Comparison of ENCODE assay signal across 14 cellular contexts in the genomic region with DNA sequence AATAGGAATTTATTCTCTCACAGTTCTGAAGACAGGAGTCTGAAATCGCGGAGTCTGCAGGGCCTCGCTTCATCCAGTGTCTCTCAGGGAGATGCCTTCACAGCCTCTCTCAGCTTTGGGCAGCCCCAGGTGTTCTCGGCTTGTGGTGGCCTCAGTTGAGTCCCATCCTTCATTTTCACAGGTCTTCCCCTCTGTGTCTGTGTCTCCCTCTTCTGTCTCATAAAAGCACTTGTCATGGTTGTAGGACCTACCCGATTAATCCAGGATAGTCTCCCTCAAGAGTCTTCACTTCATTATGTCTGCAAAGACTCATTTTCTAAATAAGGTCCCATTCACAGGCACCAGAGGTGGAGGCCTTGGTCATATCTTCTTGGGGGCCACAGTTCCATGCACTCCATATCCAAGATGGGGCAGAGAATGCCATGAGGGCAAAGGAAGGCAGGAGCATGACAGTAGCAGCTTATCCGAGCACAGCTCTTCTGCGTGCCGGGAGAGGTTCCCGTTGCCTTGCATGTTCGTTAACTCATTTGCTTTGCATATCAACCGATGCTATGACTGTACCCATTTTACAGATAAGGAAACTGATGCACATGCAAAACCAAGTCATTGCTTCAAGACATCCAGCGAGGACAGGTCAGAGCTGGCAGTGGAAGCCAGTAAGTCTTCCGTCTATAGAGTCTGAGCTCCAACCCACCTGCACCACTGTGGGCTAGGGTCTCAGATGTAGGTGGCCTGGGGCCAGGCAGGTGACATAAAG.
"Had no signal": no experiment of that assay in that cellular context is flagged by ENCODE, and none has a peak within 500 bp of the region (broad histone marks: within the 10 kb centered on the region; RNA-seq: fewer than 3 reads in every experiment).

No MANE protein-coding gene starts in this region.

- H3K27ac Mint-ChIP-seq: activated T-helper 1 cell treated with anti-CD3 and anti-CD28 coated beads, Interleukin-12 subunit alpha, Interleukin-12 subunit beta, Interleukin-2, Interleukin-4 antibody, amounts not matched to agents 30 ng/mL and 10 ng/mL and 1 ng/mL, durations not matched to agents 14 hours and 24 hours and 36 hours; mesothelial cell of epicardium; stimulated activated memory B cell treated with anti-CD40 and anti-IgM and Interleukin-4, amounts not matched to agents 10 μg/mL and 1 μg/mL and 100 μg/mL, for 72 hours had no signal

- ATAC-seq: lower lobe of right lung; stimulated activated memory B cell treated with anti-CD40 and anti-IgM and Interleukin-4, amounts not matched to agents 10 μg/mL and 1 μg/mL and 100 μg/mL, for 72 hours had no signal

- H3K27me3 ChIP-seq: ascending aorta, esophagus muscularis mucosa, transverse colon had no signal

- H3K4me3 Mint-ChIP-seq: activated T-helper 1 cell treated with anti-CD3 and anti-CD28 coated beads, Interleukin-12 subunit alpha, Interleukin-12 subunit beta, Interleukin-2, Interleukin-4 antibody, amounts not matched to agents 30 ng/mL and 10 ng/mL and 1 ng/mL, durations not matched to agents 14 hours and 24 hours and 36 hours; mesothelial cell of epicardium; stimulated activated memory B cell treated with anti-CD40 and anti-IgM and Interleukin-4, amounts not matched to agents 10 μg/mL and 1 μg/mL and 100 μg/mL, for 72 hours had no signal

- H3K27ac ChIP-seq: ascending aorta, dorsolateral prefrontal cortex, esophagus muscularis mucosa, lower lobe of right lung, prostate gland, transverse colon had no signal

- DNase-seq: activated CD4-positive, alpha-beta T cell treated with anti-CD3 and anti-CD28 coated beads for 4 hours; activated naive CD4-positive, alpha-beta T cell; dorsolateral prefrontal cortex; glutamatergic neuron; lower lobe of right lung; nucleus accumbens; stimulated activated CD4-positive, alpha-beta T cell treated with anti-CD3 and anti-CD28 coated beads, Interleukin-1b, Interleukin-23, amount 100 ng/mL, for 48 hours; transverse colon had no signal

- H3K4me1 ChIP-seq: ascending aorta, esophagus muscularis mucosa, lower lobe of right lung, prostate gland, transverse colon had no signal

- H3K36me3 ChIP-seq: ascending aorta, esophagus muscularis mucosa, lower lobe of right lung, prostate gland, transverse colon had no signal

- H3K9me3 ChIP-seq: ascending aorta, esophagus muscularis mucosa, lower lobe of right lung, prostate gland, transverse colon had no signal

- H3K4me1 Mint-ChIP-seq: stimulated activated memory B cell treated with anti-CD40 and anti-IgM and Interleukin-4, amounts not matched to agents 10 μg/mL and 1 μg/mL and 100 μg/mL, for 72 hours had no signal

- H3K4me3 ChIP-seq: ascending aorta, dorsolateral prefrontal cortex, esophagus muscularis mucosa, lower lobe of right lung, prostate gland, transverse colon had no signal

- H3K36me3 Mint-ChIP-seq: mesothelial cell of epicardium; stimulated activated memory B cell treated with anti-CD40 and anti-IgM and Interleukin-4, amounts not matched to agents 10 μg/mL and 1 μg/mL and 100 μg/mL, for 72 hours had no signal

- H3K9me3 Mint-ChIP-seq: activated T-helper 1 cell treated with anti-CD3 and anti-CD28 coated beads, Interleukin-12 subunit alpha, Interleukin-12 subunit beta, Interleukin-2, Interleukin-4 antibody, amounts not matched to agents 30 ng/mL and 10 ng/mL and 1 ng/mL, durations not matched to agents 14 hours and 24 hours and 36 hours; mesothelial cell of epicardium; stimulated activated memory B cell treated with anti-CD40 and anti-IgM and Interleukin-4, amounts not matched to agents 10 μg/mL and 1 μg/mL and 100 μg/mL, for 72 hours had no signal
